In genomic region chr2:239065962-239066361, GRCh38 we compare ENCODE assay signal across 22 cellular contexts.
DNase-seq lines count a peak whose midpoint lies in the region; ATAC-seq, FAIRE-seq and TF ChIP-seq lines count a peak whose summit lies in the region.
"Had no signal": no experiment of that assay in that cellular context is flagged by ENCODE, and none has a peak within 500 bp of the region (broad histone marks: within the 10 kb centered on the region; RNA-seq: fewer than 3 reads in every experiment).

No MANE protein-coding gene starts in this region.

- H3K4me3 Mint-ChIP-seq in chondrocyte (ENCODE audit: unreplicated experiment), result no peak overlapping the region
- H3K4me3 Mint-ChIP-seq: CD8-positive, alpha-beta memory T cell had no signal

- POLR2A ChIA-PET in HEK293 (lab: Yijun Ruan, JAX), result no interaction called here

- H3K4me3 ChIP-seq in BLaER1 treated with 17β-estradiol and CSF1 and Interleukin-3, amounts not matched to agents 10 nM and 100 nM, result no peak overlapping the region
- no peak overlapping the region for H3K4me3 ChIP-seq in HEK293 (ENCODE audit: low read depth, low read length)
- H3K4me3 ChIP-seq in gastrocnemius medialis, result no peak overlapping the region
- no peak overlapping the region for H3K4me3 ChIP-seq in small intestine (ENCODE audit: low read depth in 1 of 2, low read length in 2 of 2)

- CTCF ChIA-PET in HEK293 (lab: Yijun Ruan, JAX), result no interaction called here

- no peaks in the 10 kb centered on the region for H3K9me3 Mint-ChIP-seq in chondrocyte (ENCODE audit: low read depth)
- H3K9me3 Mint-ChIP-seq: CD8-positive, alpha-beta memory T cell had no signal

- peak overlapping the region in 3 of 11 experiments; percentile 31 to 34 (median 33); a peak in 4 of 22 replicates for H3K9ac ChIP-seq in BLaER1 treated with 17β-estradiol and CSF1 and Interleukin-3, amounts not matched to agents 10 nM and 100 nM

- 90 to 95% (median 95%) methylated on average over 11 of the region's 11 CpGs for WGBS in small intestine, 3 donors

- H3K27me3 Mint-ChIP-seq in chondrocyte (ENCODE audit: low read depth), result no peaks in the 10 kb centered on the region
- H3K27me3 Mint-ChIP-seq: CD8-positive, alpha-beta memory T cell had no signal

- no peak for TF ChIP-seq POLR2A in gastrocnemius medialis (IDR thresholded peaks at IDR 0.05)

- DNase-seq in chondrocyte (ENCODE audit: low spot score), result peak; percentile 55
- no peak for DNase-seq in gastrocnemius medialis
- DNase-seq in NCI-H526 treated with DMSO at 0.1 percent for 48 hours (lab: John Stamatoyannopoulos, UW), result no peak
- DNase-seq in small intestine, result no peak
- no peak for DNase-seq in RPMI8226
- DNase-seq: Calu3; CD8-positive, alpha-beta memory T cell; DMS153; GOT3; Kasumi-1; NCI-H1048; NCI-H1417 treated with DMSO at 0.1 percent for 48 hours; NCI-H187 treated with DMSO at 0.1 percent for 48 hours; NCI-H2107; NK-92 treated with Interleukin-12 subunit alpha and Interleukin-12 subunit beta, amount 100 ng/mL, for 24 hours; SIG-M5; T-helper 1 cell had no signal

- H3K4me1 Mint-ChIP-seq in chondrocyte (ENCODE audit: low read depth), result peaks cover 3% of the 10 kb centered on the region

- H3K27ac Mint-ChIP-seq in chondrocyte (ENCODE audit: unreplicated experiment), result no peak overlapping the region

- no peak for ATAC-seq in gastrocnemius medialis

- peaks cover 0 to 23% (median 0%) of the 10 kb centered on the region in 11 experiments; a peak in 7 of 22 replicates for H3K27me3 ChIP-seq in BLaER1 treated with 17β-estradiol and CSF1 and Interleukin-3, amounts not matched to agents 10 nM and 100 nM
- H3K27me3 ChIP-seq in gastrocnemius medialis (no peaks in the 10 kb centered on the region), small intestine (ENCODE audit: control insufficient read depth in 2 of 2, insufficient read depth in 2 of 2, low read length in 2 of 2) (no peaks in the 10 kb centered on the region)

- H4K20me1 ChIP-seq in BLaER1 treated with 17β-estradiol and CSF1 and Interleukin-3, amounts not matched to agents 10 nM and 100 nM, result peaks cover 18 to 88% (median 56%) of the 10 kb centered on the region in 11 experiments; a peak in 20 of 22 replicates

- H3K27ac ChIP-seq in BLaER1 treated with 17β-estradiol and CSF1 and Interleukin-3, amounts not matched to agents 10 nM and 100 nM, result peak overlapping the region in 4 of 11 experiments; percentile 20 to 37 (median 28); a peak in 4 of 22 replicates
- H3K27ac ChIP-seq in HEK293 (ENCODE audit: extremely low read depth, low read depth, low read length) (no peak overlapping the region), gastrocnemius medialis (peak overlapping the region; percentile 2 to 54 (median 29)), small intestine (ENCODE audit: low read depth in 1 of 2, low read length in 1 of 2) (no peak overlapping the region)
- H3K27ac ChIP-seq: C4-2B had no signal

- no peak for TF ChIP-seq CTCF in HEK293 (tag by site-specific recombination; IDR thresholded peaks at IDR 0.05)
- TF ChIP-seq CTCF in chondrocyte (IDR thresholded peaks at IDR 0.05), result peak; percentile 17
- no peak for TF ChIP-seq CTCF in gastrocnemius medialis (IDR thresholded peaks at IDR 0.05 in 4 of 5, conservative IDR thresholded peaks at IDR 0.05 in 1 of 5)

- no peaks in the 10 kb centered on the region for H3K9me3 ChIP-seq in BLaER1 treated with 17β-estradiol and CSF1 and Interleukin-3, amounts not matched to agents 10 nM and 100 nM (replicated peaks in 1 of 11)
- no peaks in the 10 kb centered on the region for H3K9me3 ChIP-seq in HEK293 (ENCODE audit: control insufficient read depth, insufficient read depth, low read depth, low read length)
- no peaks in the 10 kb centered on the region for H3K9me3 ChIP-seq in gastrocnemius medialis
- H3K9me3 ChIP-seq in small intestine (ENCODE audit: control insufficient read depth, low read depth), result no peaks in the 10 kb centered on the region

- intact Hi-C loops in gastrocnemius medialis (cut with DNase I; ENCODE audit: low total_unique reads), result loop anchor here (1.0 kb wide), 1 partner anchor 18 kb away; no protein-coding TSS in a partner anchor

- peaks cover under 1 to 70% (median 36%) of the 10 kb centered on the region in 11 experiments; a peak in 19 of 22 replicates for H3K36me3 ChIP-seq in BLaER1 treated with 17β-estradiol and CSF1 and Interleukin-3, amounts not matched to agents 10 nM and 100 nM
- H3K36me3 ChIP-seq in HEK293 (ENCODE audit: control insufficient read depth in 2 of 2, insufficient read depth in 1 of 2, low read length in 2 of 2) (peaks cover 0 to 2% of the 10 kb centered on the region in 2 experiments; a peak in 1 of 3 replicates), gastrocnemius medialis (peaks cover 0 to 59% of the 10 kb centered on the region in 2 donors), small intestine (ENCODE audit: control insufficient read depth in 2 of 2, insufficient read depth in 2 of 2, low read length in 2 of 2) (peaks cover 7 to 11% of the 10 kb centered on the region in 2 donors)

- FAIRE-seq in small intestine (lab: Jason Lieb, UNC), result no peak
- FAIRE-seq: G401.6, GM18507 had no signal

- peaks cover 33 to 66% (median 52%) of the 10 kb centered on the region in 10 experiments for H3K4me1 ChIP-seq in BLaER1 treated with 17β-estradiol and CSF1 and Interleukin-3, amounts not matched to agents 10 nM and 100 nM
- H3K4me1 ChIP-seq in HEK293 (ENCODE audit: control insufficient read depth, insufficient read depth, low read length), result no peaks in the 10 kb centered on the region
- H3K4me1 ChIP-seq in gastrocnemius medialis, result no peaks in the 10 kb centered on the region
- H3K4me1 ChIP-seq in small intestine (ENCODE audit: control insufficient read depth in 2 of 2, insufficient read depth in 1 of 2, low read depth in 1 of 2, low read length in 1 of 2), result no peaks in the 10 kb centered on the region

- peak overlapping the region in 10 of 11 experiments; percentile 8 to 92 (median 86); a peak in 18 of 22 replicates for H3K4me2 ChIP-seq in BLaER1 treated with 17β-estradiol and CSF1 and Interleukin-3, amounts not matched to agents 10 nM and 100 nM

- H3K36me3 Mint-ChIP-seq in chondrocyte (ENCODE audit: low read depth), result peaks cover 10% of the 10 kb centered on the region

- in situ Hi-C loops in gastrocnemius medialis (cut with MboI; ENCODE audit: low sequenced_read_pairs in 4 of 4), result no loop called here

TF ChIP-seq in HEK293, 187 proteins besides CTCF, POLR2A, EP300 and RAD21:
- TF ChIP-seq KLF7 (tag by site-specific recombination; IDR thresholded peaks at IDR 0.05; ENCODE audit: borderline replicate concordance), result no peak
- TF ChIP-seq ZIC2 (tag by site-specific recombination; IDR thresholded peaks at IDR 0.05), result peak; percentile 45; the same call in 1 of the 2 replicates

Comparison
In these comparisons a context has a peak if more than half of its experiments do, and no peak if none do; other contexts are left out.
1. H3K27ac ChIP-seq: peak in gastrocnemius medialis (4 of 4); none in HEK293 (single experiment) and small intestine (0 of 2).